ENCODE assay signal across 23 cellular contexts in genomic region chr5:127894461-127894860, GRCh38.
"Had no signal": no experiment of that assay in that cellular context is flagged by ENCODE, and none has a peak within 500 bp of the region (broad histone marks: within the 10 kb centered on the region; RNA-seq: fewer than 3 reads in every experiment).

No MANE protein-coding gene starts in this region.

- ATAC-seq: foreskin keratinocyte; gastroesophageal sphincter; heart left ventricle; left cardiac atrium; left lung; left ventricle myocardium superior; lower lobe of right lung; mucosa of descending colon; naive thymus-derived CD8-positive, alpha-beta T cell had no signal

- H3K27ac Mint-ChIP-seq: dendritic cell treated with granulocyte-macrophage colony-stimulating factor and Interleukin-4, amounts not matched to agents 40 ng/mL and 50 ng/mL, for 4 days; immature natural killer cell; mesothelial cell of epicardium; naive B cell; naive thymus-derived CD8-positive, alpha-beta T cell had no signal

- H3K36me3 ChIP-seq: colonic mucosa, esophagus muscularis mucosa, gastroesophageal sphincter, heart left ventricle, left lung, lower lobe of right lung had no signal

- H3K9me3 ChIP-seq: colonic mucosa, esophagus muscularis mucosa, gastroesophageal sphincter, heart left ventricle, left lung, lower lobe of right lung, mucosa of descending colon had no signal

- DNase-seq: colonic mucosa; cortex of kidney; effector CD4-positive, alpha-beta T cell; effector memory CD4-positive, alpha-beta T cell; heart left ventricle; hypothalamus; immature natural killer cell; islet precursor cell; kidney; left cardiac atrium; left lung; left ventricle myocardium superior; lower lobe of right lung; mesenchymal stem cell; mucosa of descending colon; naive B cell; naive thymus-derived CD8-positive, alpha-beta T cell had no signal

- H3K4me3 Mint-ChIP-seq: dendritic cell treated with granulocyte-macrophage colony-stimulating factor and Interleukin-4, amounts not matched to agents 40 ng/mL and 50 ng/mL, for 4 days; immature natural killer cell; mesothelial cell of epicardium; naive B cell; naive thymus-derived CD8-positive, alpha-beta T cell had no signal

- H3K36me3 Mint-ChIP-seq: immature natural killer cell; mesothelial cell of epicardium; naive B cell; naive thymus-derived CD8-positive, alpha-beta T cell had no signal

- H3K4me3 ChIP-seq: colonic mucosa, esophagus muscularis mucosa, gastroesophageal sphincter, heart left ventricle, hepatocyte, left lung, lower lobe of right lung, mucosa of descending colon had no signal

- H3K27ac ChIP-seq: colonic mucosa, esophagus muscularis mucosa, gastroesophageal sphincter, heart left ventricle, hepatocyte, left lung, lower lobe of right lung had no signal

- H3K9me3 Mint-ChIP-seq: dendritic cell treated with granulocyte-macrophage colony-stimulating factor and Interleukin-4, amounts not matched to agents 40 ng/mL and 50 ng/mL, for 4 days; immature natural killer cell; mesothelial cell of epicardium; naive B cell; naive thymus-derived CD8-positive, alpha-beta T cell had no signal

- H3K27me3 ChIP-seq: colonic mucosa, esophagus muscularis mucosa, foreskin keratinocyte, gastroesophageal sphincter, heart left ventricle, hepatocyte, left lung had no signal

- H3K27me3 Mint-ChIP-seq: dendritic cell treated with granulocyte-macrophage colony-stimulating factor and Interleukin-4, amounts not matched to agents 40 ng/mL and 50 ng/mL, for 4 days had no signal

- H3K4me1 ChIP-seq: colonic mucosa, lower lobe of right lung had no signal

- H3K4me1 Mint-ChIP-seq: immature natural killer cell, naive B cell had no signal
